Comparison of ENCODE assay signal across 11 cellular contexts in the genomic region with DNA sequence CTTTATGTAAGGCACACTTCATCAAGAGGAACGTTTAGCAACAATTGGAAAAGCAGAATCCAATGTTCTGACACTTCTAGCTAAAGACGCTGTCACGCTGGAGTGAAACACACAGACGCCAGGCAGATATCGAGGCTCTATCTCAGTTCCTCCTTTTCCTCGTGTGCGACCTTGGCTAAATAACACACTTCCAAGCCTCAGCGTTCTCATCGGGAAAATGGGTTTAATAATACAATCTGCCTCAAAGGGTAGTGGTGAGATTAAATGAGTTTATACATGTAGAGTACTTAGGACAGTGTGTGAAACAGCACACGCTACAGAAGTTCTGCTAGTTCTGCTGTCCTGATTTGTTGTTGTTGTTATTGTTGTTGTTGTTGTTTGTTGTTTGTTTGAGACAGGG.
"Had no signal": no experiment of that assay in that cellular context is flagged by ENCODE, and none has a peak within 500 bp of the region (broad histone marks: within the 10 kb centered on the region; RNA-seq: fewer than 3 reads in every experiment).

No MANE protein-coding gene starts in this region.

- ATAC-seq: GM23338, HCT116 had no signal

- DNase-seq: GM23248, GOT3, H7, H9, HCEC 1CT, HFFc6 had no signal

- H3K36me3 ChIP-seq: HAP-1 had no signal

- H2AFZ ChIP-seq: GM23248, GM23338 had no signal

- H3K4me2 ChIP-seq: GM23338 had no signal

- H3K9me3 ChIP-seq: HAP-1 had no signal

- H3K27ac ChIP-seq: GM23248 had no signal

- FAIRE-seq: H1, H54 had no signal

- H3K4me1 ChIP-seq: HAP-1 had no signal

- H3K4me3 ChIP-seq: GM23248, GM23338, HAP-1 had no signal

- H3K9ac ChIP-seq: GM23248 had no signal
